Comparison of ENCODE assay signal across 11 cellular contexts in the genomic region with DNA sequence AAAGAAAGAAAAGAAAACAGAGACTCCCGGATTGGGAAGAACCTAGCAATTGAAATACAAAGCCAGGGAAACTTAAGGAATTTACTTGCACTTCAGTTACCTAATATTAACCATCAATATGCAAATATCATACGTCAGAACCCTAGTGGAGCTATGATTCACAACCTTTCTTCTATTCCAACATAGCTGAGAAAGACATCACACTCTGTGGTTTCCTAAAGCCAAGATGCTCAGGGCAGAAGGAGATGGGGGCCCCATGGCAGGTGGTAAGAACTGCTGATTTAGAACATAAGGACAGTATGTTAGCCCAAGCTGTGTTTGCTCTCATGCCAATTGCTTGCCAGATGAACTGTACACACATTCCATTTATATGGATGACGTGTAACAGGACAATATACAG. TPM values are rescaled to one million over a fixed set of nuclear protein-coding genes. Genes with fewer than 3 reads are reported as not detected.
DNase-seq lines count a peak whose midpoint lies in the region; ATAC-seq and TF ChIP-seq lines count a peak whose summit lies in the region.
"Had no signal": no experiment of that assay in that cellular context is flagged by ENCODE, and none has a peak within 500 bp of the region (broad histone marks: within the 10 kb centered on the region; RNA-seq: fewer than 3 reads in every experiment).

No MANE protein-coding gene starts in this region.

- H3K4me1 ChIP-seq in cardiac muscle cell (ENCODE audit: low read depth): peaks cover 15% of the 10 kb centered on the region
- H3K4me1 ChIP-seq in heart right ventricle: peaks cover 0 to 40% (median 23%) of the 10 kb centered on the region in 9 donors
- H3K4me1 ChIP-seq in endocrine pancreas (ENCODE audit: control insufficient read depth, insufficient read depth, low read length): peaks cover 41% of the 10 kb centered on the region
- no peaks in the 10 kb centered on the region for H3K4me1 ChIP-seq in mesendoderm (ENCODE audit: control insufficient read depth, low read depth, low read length)

- H3K4me3 ChIP-seq in cardiac muscle cell: no peak overlapping the region
- no peak overlapping the region for H3K4me3 ChIP-seq in heart right ventricle
- H3K4me3 ChIP-seq in endocrine pancreas (ENCODE audit: control insufficient read depth, insufficient read depth, low read length): peak overlapping the region; percentile 22
- H3K4me3 ChIP-seq in mesendoderm (ENCODE audit: low read length): no peak overlapping the region
- H3K4me3 ChIP-seq: uterus had no signal

- H4K5ac ChIP-seq in mesendoderm (ENCODE audit: low read length): no peak overlapping the region

- no peak overlapping the region for H2BK15ac ChIP-seq in mesendoderm (replicated peaks; ENCODE audit: low read depth)

- no peak overlapping the region for H2AK5ac ChIP-seq in mesendoderm (ENCODE audit: low read length)

- intact Hi-C loops in heart right ventricle (cut with DNase I): no loop called here

- peak overlapping the region; percentile 62 for H3K27ac ChIP-seq in cardiac muscle cell
- no peak overlapping the region for H3K27ac ChIP-seq in heart right ventricle
- no peak overlapping the region for H3K27ac ChIP-seq in mesendoderm (ENCODE audit: low read depth, low read length)
- H3K27ac ChIP-seq: uterus had no signal

- no peaks in the 10 kb centered on the region for H3K79me2 ChIP-seq in mesendoderm (ENCODE audit: control insufficient read depth, insufficient read depth, low read length)

- ATAC-seq in heart right ventricle (no peak), HG03442 (IDR thresholded peaks at IDR 0.05; ENCODE audit: unreplicated experiment) (no peak)
- ATAC-seq in stimulated activated naive CD8-positive, alpha-beta T cell treated with anti-CD3 and anti-CD28 coated beads, Interleukin-15, Interleukin-2, amounts not matched to agents 100 U/mL and 50 U/mL, for 24 hours: peak; percentile 61

- DNase-seq in cardiac muscle cell (ENCODE audit: low read depth in 1 of 2, low spot score in 1 of 2) (peak; percentile 42 to 70), heart right ventricle (no peak), NCI-H2171 (lab: John Stamatoyannopoulos, UW) (peak; percentile 64), mesendoderm (no peak), COLO668 (lab: John Stamatoyannopoulos, UW; ENCODE audit: unreplicated experiment) (no peak)
- DNase-seq in stimulated activated naive CD8-positive, alpha-beta T cell treated with anti-CD3 and anti-CD28 coated beads, Interleukin-15, Interleukin-2, amounts not matched to agents 100 U/mL and 50 U/mL, for 24 hours: no peak
- DNase-seq: AML-193, NCI-H1048, uterus had no signal

- no peaks in the 10 kb centered on the region for H3K27me3 ChIP-seq in cardiac muscle cell
- no peaks in the 10 kb centered on the region for H3K27me3 ChIP-seq in heart right ventricle
- no peaks in the 10 kb centered on the region for H3K27me3 ChIP-seq in endocrine pancreas (ENCODE audit: control insufficient read depth, insufficient read depth, low read length)
- no peaks in the 10 kb centered on the region for H3K27me3 ChIP-seq in mesendoderm (ENCODE audit: insufficient read depth, low read length, poor library complexity)
- H3K27me3 ChIP-seq: uterus had no signal

- no peak overlapping the region for H4K8ac ChIP-seq in mesendoderm (ENCODE audit: low read depth, low read length)

- H3K4ac ChIP-seq in mesendoderm (ENCODE audit: low read depth, low read length): no peak overlapping the region

- no peak for TF ChIP-seq CTCF in cardiac muscle cell (IDR thresholded peaks at IDR 0.05; ENCODE audit: low read depth, low read length)
- TF ChIP-seq CTCF in heart right ventricle (IDR thresholded peaks at IDR 0.05): no peak

- H3K9me3 ChIP-seq in cardiac muscle cell (ENCODE audit: low read depth): no peaks in the 10 kb centered on the region
- peaks cover 0 to under 1% (median 0%) of the 10 kb centered on the region in 11 donors for H3K9me3 ChIP-seq in heart right ventricle
- H3K9me3 ChIP-seq in endocrine pancreas (ENCODE audit: control insufficient read depth, low read length): no peaks in the 10 kb centered on the region
- H3K9me3 ChIP-seq: uterus had no signal

- H2BK5ac ChIP-seq in mesendoderm (ENCODE audit: low read length): no peak overlapping the region

- H3K4me2 ChIP-seq in mesendoderm (ENCODE audit: low read length): no peak overlapping the region

- no peak overlapping the region for H3K23ac ChIP-seq in mesendoderm (ENCODE audit: low read length)

- peak overlapping the region; percentile 41 for H3K9ac ChIP-seq in endocrine pancreas (ENCODE audit: control insufficient read depth, insufficient read depth, low read length)
- H3K9ac ChIP-seq in mesendoderm (ENCODE audit: low read length): no peak overlapping the region

- H3K18ac ChIP-seq in mesendoderm (ENCODE audit: low read length): no peak overlapping the region

- H3K36me3 ChIP-seq in cardiac muscle cell: no peaks in the 10 kb centered on the region
- no peaks in the 10 kb centered on the region for H3K36me3 ChIP-seq in heart right ventricle
- H3K36me3 ChIP-seq in endocrine pancreas (ENCODE audit: control insufficient read depth, insufficient read depth, low read length): no peaks in the 10 kb centered on the region
- H3K36me3 ChIP-seq in mesendoderm (ENCODE audit: control insufficient read depth, insufficient read depth, low read length): no peaks in the 10 kb centered on the region
- H3K36me3 ChIP-seq: uterus had no signal

- peaks cover 2% of the 10 kb centered on the region for H3K79me1 ChIP-seq in mesendoderm (ENCODE audit: low read length)

- H3K56ac ChIP-seq in mesendoderm (ENCODE audit: low read length): no peak overlapping the region

- no peak overlapping the region for H2BK120ac ChIP-seq in mesendoderm (ENCODE audit: low read depth, low read length)

- WGBS in heart right ventricle, 2 donors: 80 to 89% methylated on average over 3 of the region's 3 CpGs
- no CpG with 5 or more reads among the region's 3 CpGs for WGBS in mesendoderm (ENCODE audit: extremely low coverage, insufficient coverage, low lambda C conversion rate)

RNA-seq across cellular contexts. Expression of a gene that starts 34.7 kb away (rescaled TPM):
- total RNA-seq in cardiac muscle cell: 16.0 and 33.7 TPM in 2 replicates
- polyA plus RNA-seq in cardiac muscle cell: 29.4 and 34.4 TPM in 2 replicates
- 10 to 100 TPM; 20.1 to 28.7 (median 23.9) TPM for total RNA-seq in heart right ventricle
- 10 to 100 TPM in 1 of 2 donors, 1 to 10 TPM in 1; 3.0 to 33.7 TPM for polyA plus RNA-seq in heart right ventricle
- 6.3 TPM for polyA plus RNA-seq in mesendoderm (2013, experiment 1 of 2)
- 5.5 TPM for polyA plus RNA-seq in mesendoderm (2013, experiment 2 of 2)

Comparison
In these comparisons a context has a peak if more than half of its experiments do, and no peak if none do; other contexts are left out.
1. DNase-seq: peak in cardiac muscle cell (2 of 2) and NCI-H2171 (single experiment); none in heart right ventricle (0 of 2), stimulated activated naive CD8-positive, alpha-beta T cell treated with anti-CD3 and anti-CD28 coated beads, Interleukin-15, Interleukin-2, amounts not matched to agents 100 U/mL and 50 U/mL, for 24 hours (single experiment), mesendoderm (single experiment) and COLO668 (single experiment).